Comparison of ENCODE assay signal across 8 cellular contexts in the genomic region with DNA sequence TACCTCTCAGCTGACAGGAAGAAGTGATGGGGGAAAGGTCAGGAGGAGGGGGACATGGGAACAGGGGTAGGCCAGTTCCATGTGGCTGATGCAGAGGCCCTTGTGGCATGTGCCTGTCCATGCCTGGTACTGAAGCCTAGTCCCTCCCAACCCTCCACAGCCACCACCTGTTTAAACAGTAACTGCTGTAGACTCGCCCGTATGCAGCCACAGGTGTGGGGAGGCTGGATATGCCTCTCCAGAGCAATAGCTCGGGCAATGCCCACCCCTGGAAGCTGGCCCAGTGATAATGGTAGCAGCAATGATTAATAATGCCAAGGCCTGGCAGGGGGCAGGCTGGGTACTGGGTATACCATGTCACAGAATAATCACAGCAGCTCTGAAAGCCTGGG. TPM values are rescaled to one million over a fixed set of nuclear protein-coding genes. Genes with fewer than 3 reads are reported as not detected.
DNase-seq lines count a peak whose midpoint lies in the region; ATAC-seq and TF ChIP-seq lines count a peak whose summit lies in the region.

No MANE protein-coding gene starts in this region.

- TF ChIP-seq CTCF in coronary artery (IDR thresholded peaks at IDR 0.05) (no peak), neural progenitor cell (IDR thresholded peaks at IDR 0.05) (no peak)

- H3K79me2 ChIP-seq in neural progenitor cell (ENCODE audit: low read depth), result peaks cover 9% of the 10 kb centered on the region

- H2AFZ ChIP-seq in neural progenitor cell (replicated peaks), result no peak overlapping the region

- peaks cover 2% of the 10 kb centered on the region for H3K36me3 Mint-ChIP-seq in neural progenitor cell

- H3K36me3 ChIP-seq in neural progenitor cell, result no peaks in the 10 kb centered on the region

- no peaks in the 10 kb centered on the region for H3K27me3 ChIP-seq in neural progenitor cell

- H3K4me1 ChIP-seq in neural progenitor cell, result peaks cover 4% of the 10 kb centered on the region

- H3K27ac Mint-ChIP-seq in neural progenitor cell, result no peak overlapping the region

- peak; percentile 5 for DNase-seq in DMS153 treated with DMSO at 0.1 percent for 48 hours (lab: John Stamatoyannopoulos, UW; ENCODE audit: unreplicated experiment)
- DNase-seq in NCI-H2029 treated with DMSO at 0.1 percent for 48 hours (lab: John Stamatoyannopoulos, UW), result peak; percentile 58
- peak; percentile 77 for DNase-seq in coronary artery (ENCODE audit: low spot score)
- DNase-seq in neural progenitor cell (ENCODE audit: low spot score), result no peak
- no peak for DNase-seq in DMS 273 (lab: John Stamatoyannopoulos, UW; ENCODE audit: unreplicated experiment)
- no peak for DNase-seq in stimulated activated naive CD4-positive, alpha-beta T cell treated with Interleukin-2 at 50 U/mL for 16 hours (lab: John Stamatoyannopoulos, UW)
- DNase-seq in amygdala (lab: John Stamatoyannopoulos, UW), result no peak

- H3K27ac ChIP-seq in coronary artery, result peak overlapping the region; percentile 94 to 98
- H3K27ac ChIP-seq in neural progenitor cell, result no peak overlapping the region

- H3K9me3 ChIP-seq in neural progenitor cell (ENCODE audit: low read depth), result no peaks in the 10 kb centered on the region

- H3K4me2 ChIP-seq in neural progenitor cell, result peak overlapping the region; percentile 89

- H3K4me3 Mint-ChIP-seq in neural progenitor cell, result no peak overlapping the region

- H3K4me3 ChIP-seq in coronary artery, result peak overlapping the region; percentile 81
- H3K4me3 ChIP-seq in neural progenitor cell, result no peak overlapping the region

- H3K4me1 Mint-ChIP-seq in neural progenitor cell, result peaks cover 24% of the 10 kb centered on the region

- ATAC-seq in HG03045 (IDR thresholded peaks at IDR 0.05; ENCODE audit: unreplicated experiment), result no peak

- H3F3A ChIP-seq in neural progenitor cell (ENCODE audit: low read depth), result peaks cover 11% of the 10 kb centered on the region

- H3K9me3 Mint-ChIP-seq in neural progenitor cell, result no peaks in the 10 kb centered on the region

- peaks cover 2% of the 10 kb centered on the region for H4K20me1 ChIP-seq in neural progenitor cell (ENCODE audit: low read depth)

- no peak overlapping the region for H3K9ac ChIP-seq in neural progenitor cell

- H3K27me3 Mint-ChIP-seq in neural progenitor cell (ENCODE audit: insufficient read depth, low read depth), result peaks cover 12% of the 10 kb centered on the region

RNA-seq across cellular contexts. Expression of a gene that starts 2.3 kb away (rescaled TPM):
- total RNA-seq in neural progenitor cell (ENCODE audit: low replicate concordance), result 14.1 and 24.0 TPM in 2 replicates

RNA-seq across cellular contexts. Expression of a gene that starts 24.0 kb away (rescaled TPM):
- total RNA-seq in neural progenitor cell (ENCODE audit: low replicate concordance), result 7.4 and 13.9 TPM in 2 replicates

RNA-seq across cellular contexts. Expression of a gene that starts 39.4 kb away (rescaled TPM):
- total RNA-seq in neural progenitor cell (ENCODE audit: low replicate concordance), result 1.5 and 3.7 TPM in 2 replicates

RNA-seq across cellular contexts. Expression of a gene that starts 56.9 kb away (rescaled TPM):
- 0.41 and 3.6 TPM in 2 replicates for total RNA-seq in neural progenitor cell (ENCODE audit: low replicate concordance)

Comparison
In these comparisons a context has a peak if more than half of its experiments do, and no peak if none do; other contexts are left out.
1. DNase-seq: peak in DMS153 treated with DMSO at 0.1 percent for 48 hours (single experiment), NCI-H2029 treated with DMSO at 0.1 percent for 48 hours (single experiment) and coronary artery (single experiment); none in neural progenitor cell (single experiment), DMS 273 (single experiment), stimulated activated naive CD4-positive, alpha-beta T cell treated with Interleukin-2 at 50 U/mL for 16 hours (single experiment) and amygdala (0 of 56).